8 cellular contexts compared by ENCODE assay signal in the genomic region with DNA sequence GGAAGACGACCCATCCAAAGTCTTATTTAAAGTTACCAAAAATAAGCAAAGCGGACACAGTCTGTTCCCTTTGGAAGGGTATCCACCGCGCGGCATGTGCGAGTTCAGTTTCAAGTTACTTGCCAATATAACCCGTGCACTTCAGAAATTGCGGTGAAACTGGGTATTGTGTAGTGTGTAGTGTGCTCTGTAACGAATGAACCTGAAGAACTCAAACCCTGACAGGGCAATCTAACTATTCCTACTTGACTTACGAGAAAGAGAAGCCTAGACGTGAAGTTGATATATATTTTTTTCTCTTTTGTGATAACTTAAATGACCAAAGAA. TPM values are rescaled to one million over a fixed set of nuclear protein-coding genes. Genes with fewer than 3 reads are reported as not detected.
A peak's percentile ranks its signal among the peaks of the same experiment; 100 is the strongest.
DNase-seq lines count a peak whose midpoint lies in the region; ATAC-seq, FAIRE-seq and TF ChIP-seq lines count a peak whose summit lies in the region.

No MANE protein-coding gene starts in this region.

- DNase-seq in GM23248 (no peak), SJSA1 (ENCODE audit: low read depth in 1 of 2, low spot score in 2 of 2) (no peak), epithelial cell of proximal tubule (ENCODE audit: low read depth) (no peak), psoas muscle (no peak), sciatic nerve (ENCODE audit: low spot score) (no peak), occipital lobe (lab: John Stamatoyannopoulos, UW) (no peak), RCC 7860 (ENCODE audit: low spot score) (no peak)

- peaks cover 33% of the 10 kb centered on the region for H3F3A ChIP-seq in GM23248 (ENCODE audit: insufficient read depth)

- TF ChIP-seq CTCF in epithelial cell of proximal tubule (conservative IDR thresholded peaks at IDR 0.05; ENCODE audit: low read depth, low read length) = no peak
- no peak for TF ChIP-seq CTCF in psoas muscle (IDR thresholded peaks at IDR 0.05)

- 0 to 1% methylated on average over 11 of the region's 11 CpGs for WGBS in GM23248 (ENCODE audit: low coverage in 1 of 2, low lambda C conversion rate in 2 of 2, missing lambda C conversion rate in 2 of 2), 2 experiments
- WGBS in psoas muscle, 3 donors = 0 to 2% (median 1%) methylated on average over 11 of the region's 11 CpGs

- H3K9me3 ChIP-seq in GM23248 (ENCODE audit: low read depth) (no peaks in the 10 kb centered on the region), SJSA1 (replicated peaks) (peaks cover 7% of the 10 kb centered on the region; the same call in 1 of the 2 replicates), psoas muscle (no peaks in the 10 kb centered on the region)

- peak overlapping the region; percentile 84 for H3K9ac ChIP-seq in GM23248

- H3K4me3 ChIP-seq in GM23248 (peak overlapping the region; percentile 91), SJSA1 (peak overlapping the region; percentile 84), epithelial cell of proximal tubule (ENCODE audit: low read depth, low read length) (peak overlapping the region; percentile 89), psoas muscle (peak overlapping the region; percentile 96)

- H3K9me2 ChIP-seq in GM23248 (ENCODE audit: insufficient read depth) = no peaks in the 10 kb centered on the region

- H3K27me3 ChIP-seq in GM23248 (replicated peaks; ENCODE audit: insufficient read depth) = no peaks in the 10 kb centered on the region
- no peaks in the 10 kb centered on the region for H3K27me3 ChIP-seq in SJSA1 (replicated peaks)
- no peaks in the 10 kb centered on the region for H3K27me3 ChIP-seq in psoas muscle (ENCODE audit: insufficient read depth in 3 of 3, low read length in 2 of 3)

- H3K4me2 ChIP-seq in GM23248 (ENCODE audit: unreplicated experiment) = peak overlapping the region; percentile 97

- FAIRE-seq in RCC 7860 (lab: Jason Lieb, UNC) = no peak

- no peaks in the 10 kb centered on the region for H3K36me3 ChIP-seq in GM23248 (ENCODE audit: low read depth)
- peaks cover 9% of the 10 kb centered on the region; the same call in 1 of the 2 replicates for H3K36me3 ChIP-seq in SJSA1
- H3K36me3 ChIP-seq in psoas muscle (ENCODE audit: insufficient read depth in 1 of 2, low read depth in 1 of 2) = no peaks in the 10 kb centered on the region

- H3K27ac ChIP-seq in GM23248 (peak overlapping the region; percentile 20), SJSA1 (no peak overlapping the region; the same call in 1 of the 2 replicates), psoas muscle (peak overlapping the region; percentile 95)

- peak in 2 of 4 donors; percentile 7 to 8 for ATAC-seq in psoas muscle
- ATAC-seq in HG02759 (IDR thresholded peaks at IDR 0.05; ENCODE audit: unreplicated experiment) = no peak
- no peak for ATAC-seq in sciatic nerve

- peaks cover 36% of the 10 kb centered on the region for H3K4me1 ChIP-seq in GM23248 (ENCODE audit: insufficient read depth)
- peaks cover 33% of the 10 kb centered on the region for H3K4me1 ChIP-seq in SJSA1 (replicated peaks)
- peaks cover 46% of the 10 kb centered on the region for H3K4me1 ChIP-seq in psoas muscle

- H3K79me2 ChIP-seq in GM23248 (ENCODE audit: insufficient read depth) = peaks cover 60% of the 10 kb centered on the region

- no peaks in the 10 kb centered on the region for H4K20me1 ChIP-seq in GM23248 (ENCODE audit: insufficient read depth)

- peak overlapping the region; percentile 95 for H2AFZ ChIP-seq in GM23248

- in situ Hi-C loops in GM23248 (cut with MboI) = no loop called here

- intact Hi-C loops in psoas muscle (cut with DNase I) (loop anchor here (5.0 to 10.0 kb wide), 3 partner anchors 64 to 151 kb away; no protein-coding TSS in a partner anchor), sciatic nerve (cut with DNase I) (no loop called here)

RNA-seq across cellular contexts. Expression of a gene that starts 1.5 kb away (rescaled TPM):
- total RNA-seq in GM23248 (2014; rRNA removed; shearing (Covaris generic)) = 54.6 and 59.3 TPM in 2 replicates
- polyA plus RNA-seq in GM23248 (2016; fragmentation: Nextera tagmentation; extraction: Ambion mirVana) (18.1 and 20.8 TPM in 2 replicates), psoas muscle (10 to 100 TPM in 1 of 3 donors, 1 to 10 TPM in 2; 4.2 to 10.3 (median 7.1) TPM)
- total RNA-seq in SJSA1 (2014; rRNA removed; shearing (Covaris generic)) = 91.7 and 112 TPM in 2 replicates
- total RNA-seq in epithelial cell of proximal tubule (34.7 and 51.2 TPM in 2 replicates), psoas muscle (10 to 100 TPM; 12.8 to 18.3 (median 15.7) TPM), sciatic nerve (45.2 TPM), occipital lobe (69.7 TPM)
